ENCODE assay signal across 8 cellular contexts in genomic region chr3:194255252-194256039, GRCh38.
DNase-seq lines count a peak whose midpoint lies in the region; ATAC-seq and TF ChIP-seq lines count a peak whose summit lies in the region.

No MANE protein-coding gene starts in this region.

- peak in 3 of 4 donors; percentile 71 to 94 (median 90) for TF ChIP-seq EP300 in upper lobe of left lung (IDR thresholded peaks at IDR 0.05)

- DNase-seq in CD14-positive monocyte (ENCODE audit: low spot score), result peak; percentile 69
- DNase-seq in UCSD-AML1 (lab: John Stamatoyannopoulos, UW; ENCODE audit: unreplicated experiment), result peak; percentile 99
- DNase-seq in colonic mucosa, result peak; percentile 74
- peak; percentile 83 to 86 for DNase-seq in upper lobe of left lung
- no peak for DNase-seq in iPS-NIHi7 (ENCODE audit: extremely low spot score)

- peak in 1 of 4 donors; percentile 59 for TF ChIP-seq POLR2A in upper lobe of left lung (IDR thresholded peaks at IDR 0.05)

- intact Hi-C loops in CD14-positive monocyte (cut with micrococcal nuclease), result no loop called here
- intact Hi-C loops in colonic mucosa (cut with DNase I), result no loop called here

- ATAC-seq in HG02884 (IDR thresholded peaks at IDR 0.05; ENCODE audit: unreplicated experiment), result peak; percentile 56
- ATAC-seq in upper lobe of left lung (ENCODE audit: low FRiP score in 2 of 2), result peak; percentile 77 to 82
- no peak for ATAC-seq in HG03280 (IDR thresholded peaks at IDR 0.05; ENCODE audit: unreplicated experiment)

- H3K9ac ChIP-seq in colonic mucosa (ENCODE audit: low read depth in 2 of 2, low read length in 2 of 2), result peak overlapping the region in 1 of 2 donors; percentile 24

- no peaks in the 10 kb centered on the region for H3K36me3 Mint-ChIP-seq in CD14-positive monocyte

- peaks cover 26% of the 10 kb centered on the region for H3K4me1 Mint-ChIP-seq in CD14-positive monocyte

- WGBS in upper lobe of left lung, 2 donors, result 42 to 50% methylated on average over 19 of the region's 19 CpGs

- peak overlapping the region; percentile 53 to 90 (median 79) for H3K27ac Mint-ChIP-seq in CD14-positive monocyte

- H3K4me3 ChIP-seq in colonic mucosa, result no peak overlapping the region
- peak overlapping the region; percentile 12 to 15 for H3K4me3 ChIP-seq in neutrophil (ENCODE audit: low read depth in 1 of 2, low read length in 1 of 2)
- H3K4me3 ChIP-seq in upper lobe of left lung, result peak overlapping the region in 2 of 4 donors; percentile 9 to 11

- H3K9me3 ChIP-seq in colonic mucosa, result no peaks in the 10 kb centered on the region
- H3K9me3 ChIP-seq in neutrophil, result no peaks in the 10 kb centered on the region
- H3K9me3 ChIP-seq in upper lobe of left lung, result peaks cover 0 to 7% (median 0%) of the 10 kb centered on the region in 4 donors

- peaks cover 10 to 12% (median 12%) of the 10 kb centered on the region in 3 donors for H3K27me3 Mint-ChIP-seq in CD14-positive monocyte (ENCODE audit: low read depth in 3 of 3)

- H3K36me3 ChIP-seq in colonic mucosa, result no peaks in the 10 kb centered on the region
- H3K36me3 ChIP-seq in neutrophil, result no peaks in the 10 kb centered on the region
- H3K36me3 ChIP-seq in upper lobe of left lung, result no peaks in the 10 kb centered on the region

- H3K27ac ChIP-seq in colonic mucosa, result no peak overlapping the region
- H3K27ac ChIP-seq in neutrophil, result no peak overlapping the region
- H3K27ac ChIP-seq in upper lobe of left lung, result peak overlapping the region; percentile 49 to 69 (median 58)

- TF ChIP-seq CTCF in CD14-positive monocyte (IDR thresholded peaks at IDR 0.05) (no peak), colonic mucosa (IDR thresholded peaks at IDR 0.05) (no peak), neutrophil (IDR thresholded peaks at IDR 0.05) (no peak), upper lobe of left lung (IDR thresholded peaks at IDR 0.05) (peak in 4 of 6 experiments; percentile 25 to 50 (median 40))

- H3K4me1 ChIP-seq in colonic mucosa (no peaks in the 10 kb centered on the region), neutrophil (ENCODE audit: control insufficient read depth in 1 of 2, insufficient read depth in 1 of 2, low read depth in 1 of 2, low read length in 1 of 2) (peaks cover 8 to 9% of the 10 kb centered on the region in 2 experiments), upper lobe of left lung (peaks cover 11 to 18% (median 16%) of the 10 kb centered on the region in 4 donors)

- peak overlapping the region; percentile 76 to 91 for H3K4me3 Mint-ChIP-seq in CD14-positive monocyte

- H3K27me3 ChIP-seq in colonic mucosa, result no peaks in the 10 kb centered on the region
- H3K27me3 ChIP-seq in neutrophil, result peaks cover 11% of the 10 kb centered on the region
- no peaks in the 10 kb centered on the region for H3K27me3 ChIP-seq in upper lobe of left lung

- peaks cover 0 to 11% (median 4%) of the 10 kb centered on the region in 7 donors for H3K9me3 Mint-ChIP-seq in CD14-positive monocyte

Comparison
In these comparisons a context has a peak if more than half of its experiments do, and no peak if none do; other contexts are left out.
1. CTCF ChIP-seq: peak in upper lobe of left lung (4 of 6); none in CD14-positive monocyte (single experiment), colonic mucosa (single experiment) and neutrophil (single experiment).
2. H3K27ac ChIP-seq: peak in upper lobe of left lung (4 of 4); none in colonic mucosa (single experiment) and neutrophil (single experiment).